8 cellular contexts compared by ENCODE assay signal in the genomic region with DNA sequence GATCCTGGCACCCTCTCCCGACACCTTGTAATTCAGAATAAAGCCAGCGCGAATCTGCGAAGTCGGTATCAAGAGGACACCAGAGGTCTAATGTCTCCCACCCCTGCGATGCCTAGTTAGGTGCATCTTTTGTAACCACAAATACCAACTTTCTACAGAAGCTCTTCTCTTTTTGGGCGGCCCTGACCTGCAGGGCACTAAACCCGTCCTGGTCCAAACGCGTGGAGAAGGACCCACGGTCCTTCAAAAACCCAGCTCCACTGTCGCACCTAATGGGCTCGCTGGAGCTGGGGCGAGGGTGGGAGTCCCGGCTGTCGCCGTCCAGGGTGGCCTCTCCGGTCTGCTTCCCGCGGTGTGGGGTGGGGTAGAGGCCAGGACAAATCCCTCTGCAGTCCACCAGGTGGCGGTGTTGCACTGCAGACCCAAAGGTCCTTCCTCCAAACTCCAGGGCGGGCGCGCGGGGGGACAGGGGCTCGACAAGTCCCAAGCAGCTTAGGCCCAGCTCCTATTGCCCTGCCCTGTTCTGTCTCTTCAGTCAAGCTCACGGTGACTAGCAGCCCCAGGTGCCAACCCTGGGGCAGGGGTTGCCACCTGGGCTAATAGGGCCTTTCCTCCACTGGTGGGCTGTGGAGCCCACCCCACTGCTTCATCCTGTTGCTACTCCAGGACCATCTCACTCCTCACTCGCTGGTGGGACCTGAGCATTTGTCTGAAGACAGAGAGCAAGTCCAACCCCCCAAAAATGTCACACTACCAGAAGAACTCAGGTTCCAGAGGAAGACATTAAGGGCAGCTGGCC. TPM values are rescaled to one million over a fixed set of nuclear protein-coding genes. Genes with fewer than 3 reads are reported as not detected.
A peak's percentile ranks its signal among the peaks of the same experiment; 100 is the strongest.
DNase-seq lines count a peak whose midpoint lies in the region; ATAC-seq and TF ChIP-seq lines count a peak whose summit lies in the region.

No MANE protein-coding gene starts in this region.

- peak; percentile 51 for ATAC-seq in RWPE2 (ENCODE audit: low read depth)
- peak; percentile 29 for ATAC-seq in foreskin keratinocyte
- no peak for ATAC-seq in GM18868 (IDR thresholded peaks at IDR 0.05; ENCODE audit: unreplicated experiment)

- WGBS in suprapubic skin, result 7% methylated on average over 6 of the region's 28 CpGs

- H3K4me1 ChIP-seq in ES-I3 (ENCODE audit: insufficient read depth, low read length) (no peaks in the 10 kb centered on the region; the same call in 1 of the 2 replicates), RWPE2 (ENCODE audit: insufficient read depth, poor library complexity, severe bottlenecking) (no peaks in the 10 kb centered on the region), foreskin keratinocyte (no peaks in the 10 kb centered on the region), neutrophil (ENCODE audit: control insufficient read depth in 1 of 2, insufficient read depth in 1 of 2, low read depth in 1 of 2, low read length in 1 of 2) (peaks cover 0 to 10% of the 10 kb centered on the region in 2 experiments), suprapubic skin (peaks cover 49% of the 10 kb centered on the region)

- H3K27ac ChIP-seq in RWPE2 (ENCODE audit: poor library complexity, severe bottlenecking), result no peak overlapping the region
- no peak overlapping the region for H3K27ac ChIP-seq in foreskin keratinocyte
- no peak overlapping the region for H3K27ac ChIP-seq in neutrophil
- no peak overlapping the region for H3K27ac ChIP-seq in suprapubic skin

- H3K9me3 ChIP-seq in ES-I3 (ENCODE audit: control insufficient read depth, insufficient read depth, low read length) (no peaks in the 10 kb centered on the region), RWPE2 (ENCODE audit: severe bottlenecking) (no peaks in the 10 kb centered on the region), neutrophil (no peaks in the 10 kb centered on the region), suprapubic skin (no peaks in the 10 kb centered on the region)

- TF ChIP-seq RAD21 in Ishikawa (IDR thresholded peaks at IDR 0.05; ENCODE audit: low read depth), result peak; percentile 94

- H3K9ac ChIP-seq in ES-I3 (ENCODE audit: low read depth, low read length), result peak overlapping the region; percentile 55; the same call in 1 of the 2 replicates

- H3K27me3 ChIP-seq in RWPE2 (ENCODE audit: insufficient read depth, poor library complexity, severe bottlenecking) (peaks cover 48% of the 10 kb centered on the region), foreskin keratinocyte (peaks cover 71% of the 10 kb centered on the region), neutrophil (peaks cover 100% of the 10 kb centered on the region), suprapubic skin (peaks cover 91% of the 10 kb centered on the region)

- H3K4me3 ChIP-seq in RWPE2 (ENCODE audit: severe bottlenecking) (no peak overlapping the region), neutrophil (ENCODE audit: low read depth in 1 of 2, low read length in 1 of 2) (no peak overlapping the region), suprapubic skin (no peak overlapping the region)

- TF ChIP-seq POLR2A in suprapubic skin (IDR thresholded peaks at IDR 0.05), result no peak

- DNase-seq in RWPE2 (ENCODE audit: low spot score) (peak; percentile 85), foreskin keratinocyte (peak in 1 of 2 donors; percentile 36), suprapubic skin (ENCODE audit: low spot score in 2 of 2) (peak; percentile 91 to 95)
- DNase-seq in activated T-helper 9 cell treated with anti-CD3 and anti-CD28 coated beads, Interleukin-2, amount 50 U/mL, for 16 hours (ENCODE audit: low read depth), result peak; percentile 71

- H3K36me3 ChIP-seq in ES-I3 (ENCODE audit: insufficient read depth, low read length) (no peaks in the 10 kb centered on the region), RWPE2 (ENCODE audit: low read depth) (no peaks in the 10 kb centered on the region), neutrophil (no peaks in the 10 kb centered on the region), suprapubic skin (no peaks in the 10 kb centered on the region)

- TF ChIP-seq CTCF in RWPE2 (IDR thresholded peaks at IDR 0.05; ENCODE audit: poor library complexity, severe bottlenecking), result peak; percentile 94
- TF ChIP-seq CTCF in foreskin keratinocyte (conservative IDR thresholded peaks at IDR 0.05), result peak; percentile 93
- peak; percentile 86 for TF ChIP-seq CTCF in neutrophil (IDR thresholded peaks at IDR 0.05)
- TF ChIP-seq CTCF in suprapubic skin (IDR thresholded peaks at IDR 0.05), result peak; percentile 93 to 98

- TF ChIP-seq EP300 in Ishikawa (IDR thresholded peaks at IDR 0.05; ENCODE audit: borderline replicate concordance) (no peak), suprapubic skin (IDR thresholded peaks at IDR 0.05) (no peak)

TF ChIP-seq in Ishikawa, 13 proteins besides CTCF, POLR2A, EP300 and RAD21:
- TF ChIP-seq NFIC (IDR thresholded peaks at IDR 0.05) (no peak), ZBTB7A (IDR thresholded peaks at IDR 0.05; ENCODE audit: low read depth) (peak; percentile 63; the same call in 1 of the 2 replicates), CEBPB (IDR thresholded peaks at IDR 0.05) (no peak)
- TF ChIP-seq, protein P1, sequence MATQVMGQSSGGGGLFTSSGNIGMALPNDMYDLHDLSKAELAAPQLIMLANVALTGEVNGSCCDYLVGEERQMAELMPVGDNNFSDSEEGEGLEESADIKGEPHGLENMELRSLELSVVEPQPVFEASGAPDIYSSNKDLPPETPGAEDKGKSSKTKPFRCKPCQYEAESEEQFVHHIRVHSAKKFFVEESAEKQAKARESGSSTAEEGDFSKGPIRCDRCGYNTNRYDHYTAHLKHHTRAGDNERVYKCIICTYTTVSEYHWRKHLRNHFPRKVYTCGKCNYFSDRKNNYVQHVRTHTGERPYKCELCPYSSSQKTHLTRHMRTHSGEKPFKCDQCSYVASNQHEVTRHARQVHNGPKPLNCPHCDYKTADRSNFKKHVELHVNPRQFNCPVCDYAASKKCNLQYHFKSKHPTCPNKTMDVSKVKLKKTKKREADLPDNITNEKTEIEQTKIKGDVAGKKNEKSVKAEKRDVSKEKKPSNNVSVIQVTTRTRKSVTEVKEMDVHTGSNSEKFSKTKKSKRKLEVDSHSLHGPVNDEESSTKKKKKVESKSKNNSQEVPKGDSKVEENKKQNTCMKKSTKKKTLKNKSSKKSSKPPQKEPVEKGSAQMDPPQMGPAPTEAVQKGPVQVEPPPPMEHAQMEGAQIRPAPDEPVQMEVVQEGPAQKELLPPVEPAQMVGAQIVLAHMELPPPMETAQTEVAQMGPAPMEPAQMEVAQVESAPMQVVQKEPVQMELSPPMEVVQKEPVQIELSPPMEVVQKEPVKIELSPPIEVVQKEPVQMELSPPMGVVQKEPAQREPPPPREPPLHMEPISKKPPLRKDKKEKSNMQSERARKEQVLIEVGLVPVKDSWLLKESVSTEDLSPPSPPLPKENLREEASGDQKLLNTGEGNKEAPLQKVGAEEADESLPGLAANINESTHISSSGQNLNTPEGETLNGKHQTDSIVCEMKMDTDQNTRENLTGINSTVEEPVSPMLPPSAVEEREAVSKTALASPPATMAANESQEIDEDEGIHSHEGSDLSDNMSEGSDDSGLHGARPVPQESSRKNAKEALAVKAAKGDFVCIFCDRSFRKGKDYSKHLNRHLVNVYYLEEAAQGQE (IDR thresholded peaks at IDR 0.05; ENCODE audit: low read depth), result no peak

RNA-seq across cellular contexts. Expression of gene HES3, which starts 2.7 kb away (rescaled TPM):
- not detected in 2 replicates for total RNA-seq in foreskin keratinocyte
- not detected in 2 replicates for polyA plus RNA-seq in foreskin keratinocyte
- total RNA-seq in suprapubic skin, result not detected

RNA-seq across cellular contexts. Expression of gene ICMT, which starts 10.9 kb away (rescaled TPM):
- total RNA-seq in foreskin keratinocyte (70.0 and 91.0 TPM in 2 replicates), suprapubic skin (10 to 100 TPM; 20.2 to 65.0 (median 58.1) TPM)
- polyA plus RNA-seq in foreskin keratinocyte, result 37.8 and 53.7 TPM in 2 replicates

RNA-seq across cellular contexts. Expression of gene GPR153, which starts 14.2 kb away (rescaled TPM):
- total RNA-seq in foreskin keratinocyte (7.5 and 7.9 TPM in 2 replicates), suprapubic skin (10 to 100 TPM in 3 of 4 donors, 1 to 10 TPM in 1; 5.6 to 16.1 (median 14.2) TPM)
- 6.8 TPM in 2 replicates for polyA plus RNA-seq in foreskin keratinocyte

RNA-seq across cellular contexts. Expression of gene RNF207, which starts 40.8 kb away (rescaled TPM):
- total RNA-seq in foreskin keratinocyte (7.1 and 7.7 TPM in 2 replicates), suprapubic skin (1 to 10 TPM; 4.6 to 9.8 (median 9.5) TPM)
- 3.0 and 3.1 TPM in 2 replicates for polyA plus RNA-seq in foreskin keratinocyte

RNA-seq across cellular contexts. Expression of gene RPL22, which starts 47.3 kb away (rescaled TPM):
- total RNA-seq in foreskin keratinocyte, result 337 and 358 TPM in 2 replicates
- polyA plus RNA-seq in foreskin keratinocyte, result 682 and 724 TPM in 2 replicates
- 100 to 1,000 TPM; 152 to 206 (median 171) TPM for total RNA-seq in suprapubic skin
